8 cellular contexts compared by ENCODE assay signal in the genomic region with DNA sequence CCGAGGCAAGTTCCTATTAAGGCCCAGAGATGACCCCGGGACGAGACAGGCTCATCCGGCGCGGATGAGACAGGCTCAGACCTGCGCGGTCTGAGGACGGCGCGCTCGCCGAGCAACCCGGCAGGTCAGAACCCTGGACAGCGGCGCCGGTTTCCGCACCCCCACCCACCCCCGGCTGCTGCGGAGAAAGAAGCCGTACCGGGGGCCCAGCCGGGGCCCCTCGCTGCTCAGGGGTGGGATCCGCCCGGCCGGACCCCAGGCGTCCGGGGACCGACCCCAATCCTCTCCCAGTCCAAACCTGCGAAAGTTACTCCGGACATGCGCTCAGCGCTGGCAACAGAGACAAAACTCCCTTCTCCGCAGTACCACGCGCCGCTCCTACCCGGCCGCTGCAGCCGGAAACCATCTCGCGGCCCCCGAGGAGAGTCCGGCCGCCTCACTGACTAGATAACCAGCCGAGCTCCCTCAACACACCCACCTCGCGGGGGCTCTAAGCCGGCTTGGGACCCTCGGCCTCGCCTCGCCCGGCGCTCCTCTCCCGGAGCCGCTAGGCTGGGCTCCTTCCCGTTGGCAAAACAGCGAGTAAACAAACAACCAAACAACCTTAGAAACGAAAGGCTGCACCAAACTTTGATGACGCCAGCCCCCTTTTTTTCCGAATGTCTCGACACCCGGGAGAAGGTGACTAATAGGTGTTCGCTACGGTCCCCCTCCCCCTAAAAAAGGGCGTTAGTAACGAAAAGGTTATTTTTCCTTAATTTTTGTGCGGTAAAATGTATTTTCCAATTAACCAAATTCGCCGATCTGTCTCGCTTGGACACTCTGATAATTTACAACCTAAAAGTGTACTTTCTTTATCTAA.
DNase-seq lines count a peak whose midpoint lies in the region; ATAC-seq, FAIRE-seq and TF ChIP-seq lines count a peak whose summit lies in the region.

No MANE protein-coding gene starts in this region.

- H3K9me3 Mint-ChIP-seq in effector memory CD8-positive, alpha-beta T cell = no peaks in the 10 kb centered on the region

- peak; percentile 86 for ATAC-seq in HG03354 (IDR thresholded peaks at IDR 0.05; ENCODE audit: poor library complexity, severe bottlenecking, unreplicated experiment)
- ATAC-seq in effector memory CD8-positive, alpha-beta T cell (replicated peaks) = peak; percentile 91

- no peaks in the 10 kb centered on the region for H3K36me3 Mint-ChIP-seq in effector memory CD8-positive, alpha-beta T cell (ENCODE audit: insufficient read depth)

- H3K27me3 Mint-ChIP-seq in effector memory CD8-positive, alpha-beta T cell = peaks cover 86 to 100% of the 10 kb centered on the region in 2 donors

- peak; percentile 84 for DNase-seq in GM10248 (ENCODE audit: extremely low spot score)
- peak; percentile 57 to 64 for DNase-seq in activated CD4-positive, alpha-beta T cell treated with anti-CD3 and anti-CD28 coated beads, Interleukin-2, amount 50 U/mL, for 48 hours
- DNase-seq in effector memory CD8-positive, alpha-beta T cell = peak; percentile 50 to 52 (median 51)
- peak; percentile 37 for DNase-seq in medulla oblongata (ENCODE audit: extremely low spot score)
- DNase-seq in stimulated activated CD8-positive, alpha-beta memory T cell treated with anti-CD3 and anti-CD28 coated beads, Interleukin-7, amount 100 ng/mL, for 1 hour (ENCODE audit: low read depth in 2 of 2) = peak; percentile 6 to 19
- no peak for DNase-seq in RCC 7860 (ENCODE audit: low spot score)
- DNase-seq in DMS79 (lab: John Stamatoyannopoulos, UW) = no peak

- FAIRE-seq in RCC 7860 (lab: Jason Lieb, UNC) = no peak

- no peak overlapping the region for H3K27ac Mint-ChIP-seq in effector memory CD8-positive, alpha-beta T cell

- POLR2A ChIA-PET in GM10248 (lab: Yijun Ruan, JAX) = no interaction called here

- peak overlapping the region; percentile 6 to 62 for H3K4me3 Mint-ChIP-seq in effector memory CD8-positive, alpha-beta T cell

- H3K4me1 Mint-ChIP-seq in effector memory CD8-positive, alpha-beta T cell (ENCODE audit: low read depth in 2 of 2) = peaks cover 4 to 13% of the 10 kb centered on the region in 2 donors

- no peak for TF ChIP-seq CTCF in GM10248 (IDR thresholded peaks at IDR 0.05; ENCODE audit: control extremely low read depth, extremely low read depth, low read depth, missing control alignments)

- CTCF ChIA-PET in GM10248 (lab: Yijun Ruan, JAX) = interaction anchor here (1.5 to 2.0 kb wide), 3 partner anchors 9 to 114 kb away, joined by 5 to 9 read pairs (median 7); no protein-coding TSS in a partner anchor

Comparison
In these comparisons a context has a peak if more than half of its experiments do, and no peak if none do; other contexts are left out.
1. DNase-seq: peak in GM10248 (single experiment), activated CD4-positive, alpha-beta T cell treated with anti-CD3 and anti-CD28 coated beads, Interleukin-2, amount 50 U/mL, for 48 hours (2 of 2), effector memory CD8-positive, alpha-beta T cell (3 of 3), medulla oblongata (single experiment) and stimulated activated CD8-positive, alpha-beta memory T cell treated with anti-CD3 and anti-CD28 coated beads, Interleukin-7, amount 100 ng/mL, for 1 hour (2 of 2); none in RCC 7860 (single experiment) and DMS79 (single experiment).